8 cellular contexts compared by ENCODE assay signal in the genomic region with DNA sequence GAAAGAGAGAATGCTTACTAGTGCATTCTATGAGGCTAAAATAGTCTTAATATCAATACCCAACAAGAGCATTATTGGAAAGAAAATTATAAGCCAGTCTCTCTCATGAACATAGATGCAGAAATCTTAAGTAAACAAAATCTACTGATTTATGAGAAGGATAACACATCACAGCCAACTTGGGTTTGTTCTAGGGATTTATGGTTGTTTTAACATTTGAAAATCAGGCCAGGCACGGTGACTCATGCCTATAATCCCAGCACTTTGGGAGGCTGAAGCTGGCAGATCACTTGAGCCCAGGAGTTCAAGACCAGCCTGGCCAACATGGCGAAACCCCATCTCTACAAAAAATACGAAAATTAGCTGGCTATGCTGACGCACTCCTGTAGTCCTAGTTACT.
DNase-seq lines count a peak whose midpoint lies in the region; ATAC-seq and TF ChIP-seq lines count a peak whose summit lies in the region.
"Not testable (repeated sequence)": the region's sequence is repeated elsewhere in the genome, so short reads cannot be mapped to it uniquely, and the experiment has no call there.

No MANE protein-coding gene starts in this region.

- not testable (repeated sequence) for H3K36me3 Mint-ChIP-seq in MCF 10A (ENCODE audit: insufficient read depth, unreplicated experiment)

- DNase-seq in A172 (ENCODE audit: low spot score) (peak; percentile 16), EH (ENCODE audit: low read depth) (peak; percentile 59), HS-27A (ENCODE audit: low read depth) (peak; percentile 24), M059J (ENCODE audit: low read depth) (peak; percentile 64), MCF 10A (ENCODE audit: unreplicated experiment) (peak; percentile 11), fibroblast of villous mesenchyme (ENCODE audit: low read depth) (peak; percentile 77), stromal cell of bone marrow (ENCODE audit: low read depth) (peak; percentile 25)

- H3K27me3 Mint-ChIP-seq in MCF 10A (ENCODE audit: insufficient read depth, unreplicated experiment): not testable (repeated sequence)

- intact Hi-C loops in MCF 10A (cut with micrococcal nuclease): not testable (repeated sequence)

- H3K4me3 Mint-ChIP-seq in MCF 10A (ENCODE audit: unreplicated experiment): not testable (repeated sequence)

- not testable (repeated sequence) for H3K9me3 Mint-ChIP-seq in MCF 10A (ENCODE audit: unreplicated experiment)

- H3K27ac Mint-ChIP-seq in MCF 10A (ENCODE audit: low read depth, unreplicated experiment): not testable (repeated sequence)

- not testable (repeated sequence) for H3K4me1 Mint-ChIP-seq in MCF 10A (ENCODE audit: insufficient read depth, unreplicated experiment)

- CTCF ChIA-PET in MCF 10A (lab: Yijun Ruan, JAX): interaction anchor here (0.5 kb wide), 1 partner anchor 91 kb away, joined by 3 read pairs; no protein-coding TSS in a partner anchor

- BruUV-seq in MCF 10A (replicated peaks; lab: Mats Ljungman, UMichigan): not testable (repeated sequence)

- H3K4me3 ChIP-seq in fibroblast of villous mesenchyme (ENCODE audit: low read depth, low read length): not testable (repeated sequence)

- POLR2A ChIA-PET in MCF 10A (lab: Yijun Ruan, JAX): not testable (repeated sequence)

- not testable (repeated sequence) for TF ChIP-seq CTCF in MCF 10A (IDR thresholded peaks at IDR 0.05; ENCODE audit: unreplicated experiment); fibroblast of villous mesenchyme (IDR thresholded peaks at IDR 0.05; ENCODE audit: insufficient read depth, low read depth, low read length)

- not testable (repeated sequence) for ATAC-seq in SK-N-SH treated with all-trans-retinoic acid at 6 μM for 48 hours

TF ChIP-seq in SK-N-SH treated with all-trans-retinoic acid at 6 μM for 48 hours, 23 proteins besides CTCF, POLR2A, EP300 and RAD21:
- 0 out of 2 replicates have a peak, but pooled peaks have one; percentile 6 for TF ChIP-seq ISL1 (CRISPR knock-in tag; IDR thresholded peaks at IDR 0.05)

Comparison
In these comparisons a context has a peak if more than half of its experiments do, and no peak if none do; other contexts are left out.
1. DNase-seq: peak in every context shown above with its lines; median percentile 77 in fibroblast of villous mesenchyme; 64 in M059J; 59 in EH; 25 in stromal cell of bone marrow; 24 in HS-27A; 16 in A172; 11 in MCF 10A.